ENCODE assay signal across 19 cellular contexts in the genomic region with DNA sequence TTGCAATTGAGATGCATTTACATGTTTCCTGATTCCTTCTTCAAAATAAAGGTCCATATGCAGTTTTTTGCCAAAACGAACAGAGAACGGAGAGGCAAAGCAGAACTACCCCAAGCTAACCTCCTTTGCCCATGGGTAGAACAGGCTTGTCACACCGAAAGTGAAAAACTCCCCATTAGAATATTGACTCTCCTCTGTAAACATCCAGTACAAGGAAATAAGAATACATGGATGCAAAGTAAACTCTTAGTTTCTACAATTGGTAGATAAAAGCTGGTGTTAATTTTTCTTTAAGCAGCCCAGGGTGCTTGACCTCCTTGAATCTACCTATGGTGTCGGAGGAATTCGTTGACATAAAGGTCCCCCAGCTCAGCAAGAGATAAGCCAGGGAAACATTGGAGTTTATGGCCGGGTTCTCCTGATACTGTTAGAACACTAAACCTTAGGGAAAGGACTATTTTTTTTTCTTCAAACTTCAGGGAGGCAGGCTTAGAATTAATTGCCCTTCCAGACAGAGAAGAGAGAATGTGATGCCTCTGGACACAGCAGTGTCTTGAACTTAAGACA. TPM values are rescaled to one million over a fixed set of nuclear protein-coding genes. Genes with fewer than 3 reads are reported as not detected.
A peak's percentile ranks its signal among the peaks of the same experiment; 100 is the strongest.
DNase-seq lines count a peak whose midpoint lies in the region; ATAC-seq and TF ChIP-seq lines count a peak whose summit lies in the region.
"Had no signal": no experiment of that assay in that cellular context is flagged by ENCODE, and none has a peak within 500 bp of the region (broad histone marks: within the 10 kb centered on the region; RNA-seq: fewer than 3 reads in every experiment).

No MANE protein-coding gene starts in this region.

- TF ChIP-seq CTCF in hepatocyte (IDR thresholded peaks at IDR 0.05; ENCODE audit: poor library complexity): no peak

- H3K4me1 ChIP-seq in hepatocyte (ENCODE audit: insufficient read depth): no peaks in the 10 kb centered on the region
- H3K4me1 ChIP-seq in trophoblast cell (ENCODE audit: control insufficient read depth in 1 of 2, insufficient read depth in 2 of 2, low read length in 2 of 2): no peaks in the 10 kb centered on the region
- H3K4me1 ChIP-seq: neural progenitor cell had no signal

- H3K27me3 ChIP-seq in hepatocyte (no peaks in the 10 kb centered on the region), trophoblast cell (ENCODE audit: insufficient read depth, low read length) (no peaks in the 10 kb centered on the region)
- H3K27me3 ChIP-seq: neural progenitor cell, thyroid gland had no signal

- no peak overlapping the region for H4K12ac ChIP-seq in trophoblast cell (ENCODE audit: low read depth, low read length)

- no peak overlapping the region for H3K18ac ChIP-seq in trophoblast cell (ENCODE audit: low read length)

- no peak overlapping the region for H2BK5ac ChIP-seq in trophoblast cell (ENCODE audit: low read depth, low read length, poor library complexity)

- H3K36me3 ChIP-seq in hepatocyte (replicated peaks; ENCODE audit: insufficient read depth, low read depth) (no peaks in the 10 kb centered on the region), trophoblast cell (ENCODE audit: control insufficient read depth in 1 of 2, insufficient read depth in 2 of 2, low read length in 2 of 2) (no peaks in the 10 kb centered on the region)
- H3K36me3 ChIP-seq: neural progenitor cell, thyroid gland had no signal

- H3K4me3 ChIP-seq in hepatocyte (no peak overlapping the region), trophoblast cell (ENCODE audit: low read depth, low read length) (no peak overlapping the region)
- H3K4me3 ChIP-seq: neural progenitor cell, thyroid gland had no signal

- H4K8ac ChIP-seq in trophoblast cell (ENCODE audit: low read depth, low read length): no peak overlapping the region

- no peaks in the 10 kb centered on the region for H4K20me1 ChIP-seq in hepatocyte (ENCODE audit: insufficient read depth, poor library complexity, severe bottlenecking)

- peak overlapping the region; percentile 58 for H2BK12ac ChIP-seq in trophoblast cell (ENCODE audit: low read length)

- DNase-seq in hepatocyte (ENCODE audit: low spot score): peak; percentile 46
- DNase-seq in trophoblast cell: no peak
- no peak for DNase-seq in RKO (ENCODE audit: low spot score)
- no peak for DNase-seq in DMS153 (lab: John Stamatoyannopoulos, UW)
- DNase-seq in superior temporal gyrus (ENCODE audit: extremely low spot score): no peak
- DNase-seq: activated CD4-positive, alpha-beta T cell treated with anti-CD3 and anti-CD28 coated beads, Interleukin-2, amount 10 ng/mL, durations not matched to agents 24 days and 14 days; activated CD8-positive, alpha-beta memory T cell treated with anti-CD3 and anti-CD28 coated beads, Interleukin-2, amount 50 U/mL, for 4 hours; CD8-positive, alpha-beta memory T cell; H7; NCI-H187 treated with DMSO at 0.1 percent for 48 hours had no signal

- H2AK5ac ChIP-seq in trophoblast cell (ENCODE audit: low read length): no peak overlapping the region

- H3K4me2 ChIP-seq in hepatocyte (peak overlapping the region; percentile 38), trophoblast cell (ENCODE audit: low read length) (no peak overlapping the region)
- H3K4me2 ChIP-seq: neural progenitor cell had no signal

- no peak overlapping the region for H3K9ac ChIP-seq in trophoblast cell (ENCODE audit: low read length)
- H3K9ac ChIP-seq: neural progenitor cell had no signal

- H2BK120ac ChIP-seq in trophoblast cell (ENCODE audit: insufficient read depth, low read length, poor library complexity): no peak overlapping the region

- H4K91ac ChIP-seq in trophoblast cell (ENCODE audit: low read depth, low read length): no peak overlapping the region

- no peaks in the 10 kb centered on the region for H3K79me2 ChIP-seq in hepatocyte
- H3K79me2 ChIP-seq in trophoblast cell (ENCODE audit: control insufficient read depth, insufficient read depth, low read length, poor library complexity): no peaks in the 10 kb centered on the region

- H3K79me1 ChIP-seq in trophoblast cell (ENCODE audit: low read length): no peaks in the 10 kb centered on the region

- no peaks in the 10 kb centered on the region for H3K9me3 ChIP-seq in hepatocyte (ENCODE audit: low read depth)
- no peaks in the 10 kb centered on the region for H3K9me3 ChIP-seq in trophoblast cell (ENCODE audit: insufficient read depth, low read depth, low read length)
- H3K9me3 ChIP-seq: thyroid gland had no signal

- 39% methylated on average over 6 of the region's 6 CpGs for WGBS in hepatocyte (ENCODE audit: low lambda C conversion rate, missing lambda C conversion rate)
- no CpG with 5 or more reads among the region's 6 CpGs for WGBS in trophoblast cell (ENCODE audit: extremely low coverage, insufficient coverage, insufficient read length)

- peak; percentile 30 for ATAC-seq in GM18498 (IDR thresholded peaks at IDR 0.05; ENCODE audit: unreplicated experiment)
- ATAC-seq in HG02798 (IDR thresholded peaks at IDR 0.05; ENCODE audit: poor library complexity, unreplicated experiment): peak; percentile 34
- no peak for ATAC-seq in HG03460 (IDR thresholded peaks at IDR 0.05; ENCODE audit: unreplicated experiment)
- ATAC-seq: stimulated activated memory B cell treated with anti-CD40 and anti-IgM and Interleukin-4, amounts not matched to agents 10 μg/mL and 1 μg/mL and 100 μg/mL, for 72 hours had no signal

- no peak overlapping the region for H3K14ac ChIP-seq in trophoblast cell (ENCODE audit: low read length)

- peak overlapping the region; percentile 13 for H3K27ac ChIP-seq in hepatocyte
- H3K27ac ChIP-seq in trophoblast cell (ENCODE audit: low read depth, low read length): no peak overlapping the region
- H3K27ac ChIP-seq: neural progenitor cell, thyroid gland had no signal

- H3K23ac ChIP-seq in trophoblast cell (ENCODE audit: low read length): no peak overlapping the region

- no peaks in the 10 kb centered on the region for H3K9me2 ChIP-seq in hepatocyte (replicated peaks; ENCODE audit: insufficient read depth)

- H3K4ac ChIP-seq in trophoblast cell (ENCODE audit: low read depth, low read length): no peak overlapping the region

- no peak overlapping the region for H2AFZ ChIP-seq in hepatocyte
- no peak overlapping the region for H2AFZ ChIP-seq in trophoblast cell (ENCODE audit: insufficient read depth, low read length, poor library complexity)
- H2AFZ ChIP-seq: neural progenitor cell had no signal

RNA-seq across cellular contexts. Expression of a gene that starts 48.4 kb away (rescaled TPM):
- total RNA-seq in hepatocyte: 0.70 and 0.76 TPM in 2 replicates
- 0.10 and 0.65 TPM in 2 replicates for polyA plus RNA-seq in hepatocyte
- 0.01 TPM in 2 replicates for polyA plus RNA-seq in trophoblast cell (2013)
- total RNA-seq: activated CD4-positive, alpha-beta T cell treated with anti-CD3 and anti-CD28 coated beads, Interleukin-2, amount 10 ng/mL, durations not matched to agents 24 days and 14 days; CD8-positive, alpha-beta memory T cell; Daoy; dermis blood vessel endothelial cell; mesenteric fat pad; thyroid gland had no signal
- polyA plus RNA-seq: CD8-positive, alpha-beta memory T cell had no signal
